In the genomic region with DNA sequence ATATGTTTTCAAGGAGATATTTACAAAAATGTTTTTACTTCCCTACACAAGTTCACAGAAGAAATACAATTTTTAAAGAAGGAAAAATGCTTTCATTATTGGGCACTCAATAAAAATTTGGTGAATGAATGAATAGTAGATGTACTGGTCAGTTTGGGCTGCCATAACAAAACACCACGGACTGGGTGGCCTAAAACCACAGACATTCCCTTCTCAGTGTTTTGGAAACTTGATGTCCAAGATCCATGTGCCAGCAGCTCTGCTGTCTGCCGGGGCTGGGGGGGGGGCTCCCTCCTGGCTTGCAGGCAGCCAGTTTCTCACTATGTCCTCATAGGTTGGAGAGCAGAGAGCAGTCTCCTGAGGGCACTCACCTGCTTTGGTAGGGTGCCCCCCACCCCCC, we compare ENCODE assay signal across 14 cellular contexts.
A peak's percentile ranks its signal among the peaks of the same experiment; 100 is the strongest.
DNase-seq lines count a peak whose midpoint lies in the region; ATAC-seq and TF ChIP-seq lines count a peak whose summit lies in the region.
"Had no signal": no experiment of that assay in that cellular context is flagged by ENCODE, and none has a peak within 500 bp of the region (broad histone marks: within the 10 kb centered on the region; RNA-seq: fewer than 3 reads in every experiment).

No MANE protein-coding gene starts in this region.

- ATAC-seq in CD8-positive, alpha-beta T cell: no peak
- no peak for ATAC-seq in HG02884 (IDR thresholded peaks at IDR 0.05; ENCODE audit: unreplicated experiment)
- ATAC-seq: A549, HCT116 had no signal

- intact Hi-C loops in CD8-positive, alpha-beta T cell (cut with DNase I, micrococcal nuclease): no loop called here

- H3K27ac ChIP-seq in CD8-positive, alpha-beta T cell (ENCODE audit: low read depth, low read length): no peak overlapping the region
- H3K27ac ChIP-seq in SJSA1: peak overlapping the region; percentile 15
- H3K27ac ChIP-seq: A549, C4-2B, GM23248 had no signal

- peaks cover 75% of the 10 kb centered on the region for H3K36me3 Mint-ChIP-seq in CD8-positive, alpha-beta T cell
- H3K36me3 Mint-ChIP-seq in type B pancreatic cell: peaks cover 35% of the 10 kb centered on the region

- H3K9me3 ChIP-seq in CD8-positive, alpha-beta T cell (ENCODE audit: low read length): no peaks in the 10 kb centered on the region
- H3K9me3 ChIP-seq in SJSA1 (replicated peaks): no peaks in the 10 kb centered on the region
- H3K9me3 ChIP-seq: A549, BE2C had no signal

- no peak overlapping the region for H3K4me3 ChIP-seq in CD8-positive, alpha-beta T cell (ENCODE audit: low read depth, low read length)
- H3K4me3 ChIP-seq in SJSA1: no peak overlapping the region
- H3K4me3 ChIP-seq: A549, GM23248 had no signal

- H3K27me3 Mint-ChIP-seq in CD8-positive, alpha-beta T cell (ENCODE audit: low read depth): no peaks in the 10 kb centered on the region
- H3K27me3 Mint-ChIP-seq in type B pancreatic cell: no peaks in the 10 kb centered on the region

- DNase-seq in CD8-positive, alpha-beta T cell: no peak
- DNase-seq in SJSA1 (ENCODE audit: low read depth in 1 of 2, low spot score in 2 of 2): peak; percentile 64 to 79
- DNase-seq in myocyte (ENCODE audit: low read depth): peak; percentile 41
- DNase-seq in type B pancreatic cell (ENCODE audit: extremely low spot score, unreplicated experiment): no peak
- DNase-seq in globus pallidus (ENCODE audit: low spot score): no peak
- no peak for DNase-seq in NCI-H2107 (lab: John Stamatoyannopoulos, UW)
- DNase-seq: BE2C; CD8-positive, alpha-beta memory T cell; DMS53; GM23248 had no signal

- H3K27ac Mint-ChIP-seq in CD8-positive, alpha-beta T cell: peak overlapping the region; percentile 49
- H3K27ac Mint-ChIP-seq in type B pancreatic cell: peak overlapping the region; percentile 70

- no peaks in the 10 kb centered on the region for H3K4me1 ChIP-seq in CD8-positive, alpha-beta T cell (ENCODE audit: insufficient read depth, low read length)
- H3K4me1 ChIP-seq in SJSA1 (replicated peaks): peaks cover 21% of the 10 kb centered on the region
- H3K4me1 ChIP-seq: A549 had no signal

- no peaks in the 10 kb centered on the region for H3K9me3 Mint-ChIP-seq in CD8-positive, alpha-beta T cell
- peaks cover 4% of the 10 kb centered on the region for H3K9me3 Mint-ChIP-seq in type B pancreatic cell
- H3K9me3 Mint-ChIP-seq: CD8-positive, alpha-beta memory T cell had no signal

- POLR2A ChIA-PET in CD8-positive, alpha-beta T cell (lab: Charles Lee): no interaction called here

- no peak for TF ChIP-seq CTCF in CD8-positive, alpha-beta T cell (IDR thresholded peaks at IDR 0.05)
- no peak for TF ChIP-seq CTCF in type B pancreatic cell (conservative IDR thresholded peaks at IDR 0.05)

- CTCF ChIA-PET in CD8-positive, alpha-beta T cell (lab: Charles Lee): no interaction called here

- H3K4me1 Mint-ChIP-seq in CD8-positive, alpha-beta T cell (ENCODE audit: low read depth): peaks cover 6% of the 10 kb centered on the region
- peaks cover 48% of the 10 kb centered on the region for H3K4me1 Mint-ChIP-seq in type B pancreatic cell (ENCODE audit: unreplicated experiment)

- H3K36me3 ChIP-seq in CD8-positive, alpha-beta T cell (ENCODE audit: insufficient read depth, low read length): peaks cover 6% of the 10 kb centered on the region
- peaks cover 28% of the 10 kb centered on the region for H3K36me3 ChIP-seq in SJSA1

- H3K27me3 ChIP-seq in CD8-positive, alpha-beta T cell (ENCODE audit: insufficient read depth, low read length): no peaks in the 10 kb centered on the region
- no peaks in the 10 kb centered on the region for H3K27me3 ChIP-seq in SJSA1 (replicated peaks)
- H3K27me3 ChIP-seq: BE2C had no signal

- no peak overlapping the region for H3K4me3 Mint-ChIP-seq in CD8-positive, alpha-beta T cell
- no peak overlapping the region for H3K4me3 Mint-ChIP-seq in type B pancreatic cell
- H3K4me3 Mint-ChIP-seq: CD8-positive, alpha-beta memory T cell had no signal

Comparison
In these comparisons a context has a peak if more than half of its experiments do, and no peak if none do; other contexts are left out.
1. DNase-seq: peak in SJSA1 (2 of 2) and myocyte (single experiment); none in CD8-positive, alpha-beta T cell (0 of 7), type B pancreatic cell (single experiment), globus pallidus (single experiment) and NCI-H2107 (single experiment).